In genomic region chr15:77823736-77824135, GRCh38 we compare ENCODE assay signal across 14 cellular contexts.
A peak's percentile ranks its signal among the peaks of the same experiment; 100 is the strongest.
DNase-seq lines count a peak whose midpoint lies in the region; ATAC-seq and TF ChIP-seq lines count a peak whose summit lies in the region.
"Had no signal": no experiment of that assay in that cellular context is flagged by ENCODE, and none has a peak within 500 bp of the region (broad histone marks: within the 10 kb centered on the region; RNA-seq: fewer than 3 reads in every experiment).

No MANE protein-coding gene starts in this region.

- in situ Hi-C loops in SK-MEL-5 (cut with HindIII; ENCODE audit: low pct_unique_long_range_greater_than_20kb, low sequenced_read_pairs), result no loop called here

- DNase-seq in left cardiac atrium (peak; percentile 13), left ventricle myocardium superior (no peak), SK-MEL-5 (ENCODE audit: low read depth, low spot score) (peak; percentile 44), foreskin melanocyte (peak; percentile 84), osteoblast (ENCODE audit: insufficient read length, low spot score, missing footprints) (peak; percentile 55), cerebellar cortex (ENCODE audit: low spot score) (no peak)
- DNase-seq in activated T-cell treated with anti-CD3 and anti-CD28 coated beads, Interleukin-2, amount 50 U/mL, for 4 hours, result no peak
- DNase-seq: C1 segment of cervical spinal cord; CD4-positive, alpha-beta T cell; DMS79; H9 had no signal

- peaks cover 30% of the 10 kb centered on the region for H3K27me3 Mint-ChIP-seq in activated T-cell treated with anti-CD3 and anti-CD28 coated beads, Interleukin-2, amount 50 U/mL, for 4 hours (ENCODE audit: low read depth)

- H2AFZ ChIP-seq in osteoblast (ENCODE audit: low read length), result no peak overlapping the region
- H2AFZ ChIP-seq: GM23338 had no signal

- no peak overlapping the region for H3K4me2 ChIP-seq in osteoblast (ENCODE audit: insufficient read depth, low read length)
- H3K4me2 ChIP-seq: GM23338 had no signal

- H3K9me3 ChIP-seq in osteoblast (ENCODE audit: low read depth, low read length), result no peaks in the 10 kb centered on the region

- H3K4me3 Mint-ChIP-seq in activated T-cell treated with anti-CD3 and anti-CD28 coated beads, Interleukin-2, amount 50 U/mL, for 4 hours, result no peak overlapping the region
- H3K4me3 Mint-ChIP-seq: B cell; CD4-positive, alpha-beta T cell; GM23338; H9 had no signal

- H4K20me1 ChIP-seq in osteoblast (ENCODE audit: insufficient read depth, low read length), result peaks cover 3% of the 10 kb centered on the region

- intact Hi-C loops in left cardiac atrium (cut with DNase I) (loop anchor here in 1 of 2 donors (5.0 kb wide), 1 partner anchor 191 kb away; the partner anchor contains the start of gene LINGO1), left ventricle myocardium superior (cut with micrococcal nuclease) (loop anchor here (10.0 kb wide), 1 partner anchor 169 kb away; no protein-coding TSS in a partner anchor)

- no peak overlapping the region for H3K27ac ChIP-seq in osteoblast (ENCODE audit: low read depth, low read length)

- H3K27me3 ChIP-seq in osteoblast (ENCODE audit: insufficient read depth, low read length), result peaks cover 38% of the 10 kb centered on the region

- no peaks in the 10 kb centered on the region for H3K36me3 ChIP-seq in osteoblast (ENCODE audit: insufficient read depth, low read length)

- H3K79me2 ChIP-seq in osteoblast (ENCODE audit: insufficient read depth, low read length), result no peaks in the 10 kb centered on the region

- no peak for TF ChIP-seq CTCF in osteoblast (IDR thresholded peaks at IDR 0.05; ENCODE audit: extremely low read depth, low read depth, low read length)

- peaks cover 2% of the 10 kb centered on the region for H3K4me1 Mint-ChIP-seq in activated T-cell treated with anti-CD3 and anti-CD28 coated beads, Interleukin-2, amount 50 U/mL, for 4 hours (ENCODE audit: low read depth)

- H3K36me3 Mint-ChIP-seq in activated T-cell treated with anti-CD3 and anti-CD28 coated beads, Interleukin-2, amount 50 U/mL, for 4 hours (ENCODE audit: insufficient read depth), result no peaks in the 10 kb centered on the region

- H3K4me3 ChIP-seq in osteoblast (ENCODE audit: insufficient read depth, low read length), result no peak overlapping the region
- H3K4me3 ChIP-seq: GM23338 had no signal

- ATAC-seq in left cardiac atrium (no peak), left ventricle myocardium superior (no peak), GM21515 (IDR thresholded peaks at IDR 0.05; ENCODE audit: unreplicated experiment) (no peak)
- ATAC-seq in activated T-cell treated with anti-CD3 and anti-CD28 coated beads, Interleukin-2, amount 50 U/mL, for 4 hours, result no peak
- ATAC-seq: GM23338 had no signal

- H3K4me1 ChIP-seq in osteoblast (ENCODE audit: insufficient read depth, low read length), result no peaks in the 10 kb centered on the region

- H3K9me3 Mint-ChIP-seq in activated T-cell treated with anti-CD3 and anti-CD28 coated beads, Interleukin-2, amount 50 U/mL, for 4 hours, result no peaks in the 10 kb centered on the region
- H3K9me3 Mint-ChIP-seq: CD4-positive, alpha-beta T cell; GM23338; H9 had no signal

Comparison
In these comparisons a context has a peak if more than half of its experiments do, and no peak if none do; other contexts are left out.
1. DNase-seq: peak in left cardiac atrium (single experiment), SK-MEL-5 (single experiment), foreskin melanocyte (single experiment) and osteoblast (single experiment); none in left ventricle myocardium superior (single experiment), cerebellar cortex (single experiment) and activated T-cell treated with anti-CD3 and anti-CD28 coated beads, Interleukin-2, amount 50 U/mL, for 4 hours (single experiment).